Comparison of ENCODE assay signal across 8 cellular contexts in the genomic region with DNA sequence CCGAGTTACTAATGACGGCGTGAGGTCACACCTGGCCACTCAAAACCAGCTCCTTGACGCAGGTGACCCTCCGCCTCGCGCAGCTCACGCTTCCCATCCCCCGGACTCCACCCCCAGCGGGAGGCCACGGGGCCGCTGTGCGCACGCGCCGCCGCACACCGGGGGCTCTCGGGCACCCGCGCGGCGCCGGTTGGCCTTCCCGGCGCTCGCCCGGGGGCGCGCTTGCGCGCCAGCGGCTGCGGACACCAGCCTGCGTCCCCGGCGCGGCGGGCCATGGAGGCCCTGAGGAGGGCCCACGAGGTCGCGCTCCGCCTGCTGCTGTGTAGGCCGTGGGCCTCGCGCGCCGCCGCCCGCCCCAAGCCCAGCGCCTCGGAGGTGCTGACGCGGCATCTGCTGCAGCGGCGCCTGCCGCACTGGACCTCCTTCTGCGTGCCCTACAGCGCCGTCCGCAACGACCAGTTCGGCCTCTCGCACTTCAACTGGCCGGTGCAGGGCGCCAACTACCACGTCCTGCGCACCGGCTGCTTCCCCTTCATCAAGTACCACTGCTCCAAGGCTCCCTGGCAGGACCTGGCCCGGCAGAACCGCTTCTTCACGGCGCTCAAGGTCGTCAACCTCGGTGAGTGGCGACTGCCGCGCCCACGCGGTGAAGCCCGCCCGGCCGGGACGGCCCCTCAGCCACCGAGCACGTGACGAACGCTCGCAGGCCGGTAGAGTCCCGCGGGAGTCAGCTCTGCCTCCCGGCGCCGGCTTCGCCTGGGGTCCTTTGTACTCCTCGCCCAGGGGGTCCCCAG. TPM values are rescaled to one million over a fixed set of nuclear protein-coding genes. Genes with fewer than 3 reads are reported as not detected.
DNase-seq lines count a peak whose midpoint lies in the region; ATAC-seq and FAIRE-seq lines count a peak whose summit lies in the region.

Gene C15orf61 (plus strand): TSS at position 156 of the 794 bp plus-strand sequence. CDS start 118 bp downstream, at position 274.

- peak within 1 kb of the TSS; percentile 95 to 98 (median 97) for H3K27ac Mint-ChIP-seq in IgD-negative memory B cell
- peak within 1 kb of the TSS; percentile 93 for H3K27ac Mint-ChIP-seq in activated T-helper 17 cell treated with anti-CD3 and anti-CD28 coated beads, Interleukin-2, amount 50 U/mL, for 72 hours
- H3K27ac Mint-ChIP-seq in natural killer cell treated with Interleukin-12 subunit alpha and Interleukin-12 subunit beta and Interleukin-15 and Interleukin-18, amount 100 ng/mL, for 72 hours = peak within 1 kb of the TSS; percentile 87 to 90

- peaks cover 12 to 24% (median 14%) of the 10 kb centered on the region in 3 donors for H3K4me1 Mint-ChIP-seq in IgD-negative memory B cell
- peaks cover 15% of the 10 kb centered on the region for H3K4me1 Mint-ChIP-seq in activated T-helper 17 cell treated with anti-CD3 and anti-CD28 coated beads, Interleukin-2, amount 50 U/mL, for 72 hours
- H3K4me1 Mint-ChIP-seq in natural killer cell treated with Interleukin-12 subunit alpha and Interleukin-12 subunit beta and Interleukin-15 and Interleukin-18, amount 100 ng/mL, for 72 hours (ENCODE audit: low read depth in 2 of 2) = peaks cover 17 to 22% of the 10 kb centered on the region in 2 donors

- H3K4me3 Mint-ChIP-seq in IgD-negative memory B cell = peak within 1 kb of the TSS; percentile 95 to 96 (median 96)
- peak within 1 kb of the TSS; percentile 91 for H3K4me3 Mint-ChIP-seq in activated T-helper 17 cell treated with anti-CD3 and anti-CD28 coated beads, Interleukin-2, amount 50 U/mL, for 72 hours
- peak within 1 kb of the TSS; percentile 94 for H3K4me3 Mint-ChIP-seq in natural killer cell treated with Interleukin-12 subunit alpha and Interleukin-12 subunit beta and Interleukin-15 and Interleukin-18, amount 100 ng/mL, for 72 hours

- peaks cover 18% of the 10 kb centered on the region for H3K36me3 Mint-ChIP-seq in IgD-negative memory B cell
- peaks cover 22% of the 10 kb centered on the region for H3K36me3 Mint-ChIP-seq in activated T-helper 17 cell treated with anti-CD3 and anti-CD28 coated beads, Interleukin-2, amount 50 U/mL, for 72 hours (ENCODE audit: low read depth)
- no peaks in the 10 kb centered on the region for H3K36me3 Mint-ChIP-seq in natural killer cell treated with Interleukin-12 subunit alpha and Interleukin-12 subunit beta and Interleukin-15 and Interleukin-18, amount 100 ng/mL, for 72 hours

- peak; percentile 75 for ATAC-seq in GM21619 (IDR thresholded peaks at IDR 0.05; ENCODE audit: unreplicated experiment)
- ATAC-seq in activated T-helper 17 cell treated with anti-CD3 and anti-CD28 coated beads, Interleukin-2, amount 50 U/mL, for 72 hours (replicated peaks) = peak; percentile 85
- peak; percentile 91 for ATAC-seq in natural killer cell treated with Interleukin-12 subunit alpha and Interleukin-12 subunit beta and Interleukin-15 and Interleukin-18, amount 100 ng/mL, for 72 hours

- no peak for FAIRE-seq in RCC 7860 (lab: Jason Lieb, UNC)

- H3K9me3 Mint-ChIP-seq in IgD-negative memory B cell = no peaks in the 10 kb centered on the region
- H3K9me3 Mint-ChIP-seq in activated T-helper 17 cell treated with anti-CD3 and anti-CD28 coated beads, Interleukin-2, amount 50 U/mL, for 72 hours = no peaks in the 10 kb centered on the region
- H3K9me3 Mint-ChIP-seq in natural killer cell treated with Interleukin-12 subunit alpha and Interleukin-12 subunit beta and Interleukin-15 and Interleukin-18, amount 100 ng/mL, for 72 hours = no peaks in the 10 kb centered on the region

- peak; percentile 83 for DNase-seq in Daoy (ENCODE audit: low read depth)
- DNase-seq in RCC 7860 (ENCODE audit: low spot score) = peak; percentile 58
- peak; percentile 67 for DNase-seq in fibroblast of peridontal ligament (ENCODE audit: extremely low read depth)
- DNase-seq in natural killer cell treated with Interleukin-12 subunit alpha and Interleukin-12 subunit beta and Interleukin-15 and Interleukin-18, amount 100 ng/mL, for 72 hours (ENCODE audit: low spot score) = peak; percentile 90
- DNase-seq in stimulated activated naive CD4-positive, alpha-beta T cell treated with Interleukin-2 at 50 U/mL for 16 hours (lab: John Stamatoyannopoulos, UW) = peak; percentile 80

- no peaks in the 10 kb centered on the region for H3K27me3 Mint-ChIP-seq in IgD-negative memory B cell
- no peaks in the 10 kb centered on the region for H3K27me3 Mint-ChIP-seq in activated T-helper 17 cell treated with anti-CD3 and anti-CD28 coated beads, Interleukin-2, amount 50 U/mL, for 72 hours
- H3K27me3 Mint-ChIP-seq in natural killer cell treated with Interleukin-12 subunit alpha and Interleukin-12 subunit beta and Interleukin-15 and Interleukin-18, amount 100 ng/mL, for 72 hours = no peaks in the 10 kb centered on the region

RNA-seq across cellular contexts. Expression of gene C15orf61, which starts in this region (rescaled TPM):
- total RNA-seq in Daoy (2014; rRNA removed; shearing (Covaris generic)) = 1.4 and 2.2 TPM in 2 replicates
- 4.3 TPM for polyA plus RNA-seq in IgD-negative memory B cell
- 1 to 10 TPM; 2.9 to 4.2 TPM for total RNA-seq in activated T-helper 17 cell treated with anti-CD3 and anti-CD28 coated beads, Interleukin-2, amount 50 U/mL, for 72 hours
- total RNA-seq in natural killer cell treated with Interleukin-12 subunit alpha and Interleukin-12 subunit beta and Interleukin-15 and Interleukin-18, amount 100 ng/mL, for 72 hours = 1 to 10 TPM; 3.9 to 5.0 TPM

Comparison
In these comparisons a context has a peak if more than half of its experiments do, and no peak if none do; other contexts are left out.
1. Peak in every context shown above with its lines: DNase-seq and ATAC-seq.